In the genomic region with DNA sequence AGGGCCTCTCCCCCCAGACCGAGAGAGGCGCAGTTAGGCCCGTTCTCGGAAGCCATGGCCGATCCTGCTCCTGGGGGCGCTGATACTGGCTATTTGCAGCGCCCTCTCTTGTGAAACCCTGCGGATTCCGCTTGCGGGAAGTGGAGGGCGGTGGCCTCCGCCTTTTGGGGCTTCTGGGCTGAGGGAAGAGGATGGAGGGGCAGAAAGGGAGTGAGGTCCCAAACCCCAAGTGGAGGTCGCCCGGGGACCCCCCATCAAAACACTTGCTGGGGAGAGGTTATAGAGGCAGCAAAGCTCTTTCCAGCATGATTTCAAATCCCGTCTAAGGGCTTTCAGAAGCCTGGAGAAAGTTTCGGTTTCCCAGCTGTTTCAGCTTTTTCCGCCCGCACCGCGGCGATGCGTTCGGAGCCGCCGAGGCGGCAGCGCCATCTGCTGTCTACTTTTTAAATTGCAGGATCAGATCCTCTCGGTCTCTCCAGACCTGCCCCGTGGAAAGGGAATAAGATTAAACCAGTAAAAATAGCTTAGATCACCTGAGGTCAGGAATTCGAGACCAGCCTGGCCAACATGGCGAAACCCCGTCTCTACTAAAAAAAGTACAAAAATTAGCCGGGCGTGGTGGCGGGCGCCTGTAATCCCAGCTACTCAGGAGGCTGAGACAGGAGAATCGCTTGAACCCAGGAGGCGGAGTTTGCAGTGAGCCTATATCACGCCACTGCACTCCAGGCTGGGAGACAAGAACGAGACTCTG, we compare ENCODE assay signal across 1 cellular context.
TF ChIP-seq lines count a peak whose summit lies in the region.

No MANE protein-coding gene starts in this region.

TF ChIP-seq in HepG2, 621 proteins besides CTCF, POLR2A, EP300 and RAD21 (continued from another document and continues in another):
- TF ChIP-seq, protein P1, sequence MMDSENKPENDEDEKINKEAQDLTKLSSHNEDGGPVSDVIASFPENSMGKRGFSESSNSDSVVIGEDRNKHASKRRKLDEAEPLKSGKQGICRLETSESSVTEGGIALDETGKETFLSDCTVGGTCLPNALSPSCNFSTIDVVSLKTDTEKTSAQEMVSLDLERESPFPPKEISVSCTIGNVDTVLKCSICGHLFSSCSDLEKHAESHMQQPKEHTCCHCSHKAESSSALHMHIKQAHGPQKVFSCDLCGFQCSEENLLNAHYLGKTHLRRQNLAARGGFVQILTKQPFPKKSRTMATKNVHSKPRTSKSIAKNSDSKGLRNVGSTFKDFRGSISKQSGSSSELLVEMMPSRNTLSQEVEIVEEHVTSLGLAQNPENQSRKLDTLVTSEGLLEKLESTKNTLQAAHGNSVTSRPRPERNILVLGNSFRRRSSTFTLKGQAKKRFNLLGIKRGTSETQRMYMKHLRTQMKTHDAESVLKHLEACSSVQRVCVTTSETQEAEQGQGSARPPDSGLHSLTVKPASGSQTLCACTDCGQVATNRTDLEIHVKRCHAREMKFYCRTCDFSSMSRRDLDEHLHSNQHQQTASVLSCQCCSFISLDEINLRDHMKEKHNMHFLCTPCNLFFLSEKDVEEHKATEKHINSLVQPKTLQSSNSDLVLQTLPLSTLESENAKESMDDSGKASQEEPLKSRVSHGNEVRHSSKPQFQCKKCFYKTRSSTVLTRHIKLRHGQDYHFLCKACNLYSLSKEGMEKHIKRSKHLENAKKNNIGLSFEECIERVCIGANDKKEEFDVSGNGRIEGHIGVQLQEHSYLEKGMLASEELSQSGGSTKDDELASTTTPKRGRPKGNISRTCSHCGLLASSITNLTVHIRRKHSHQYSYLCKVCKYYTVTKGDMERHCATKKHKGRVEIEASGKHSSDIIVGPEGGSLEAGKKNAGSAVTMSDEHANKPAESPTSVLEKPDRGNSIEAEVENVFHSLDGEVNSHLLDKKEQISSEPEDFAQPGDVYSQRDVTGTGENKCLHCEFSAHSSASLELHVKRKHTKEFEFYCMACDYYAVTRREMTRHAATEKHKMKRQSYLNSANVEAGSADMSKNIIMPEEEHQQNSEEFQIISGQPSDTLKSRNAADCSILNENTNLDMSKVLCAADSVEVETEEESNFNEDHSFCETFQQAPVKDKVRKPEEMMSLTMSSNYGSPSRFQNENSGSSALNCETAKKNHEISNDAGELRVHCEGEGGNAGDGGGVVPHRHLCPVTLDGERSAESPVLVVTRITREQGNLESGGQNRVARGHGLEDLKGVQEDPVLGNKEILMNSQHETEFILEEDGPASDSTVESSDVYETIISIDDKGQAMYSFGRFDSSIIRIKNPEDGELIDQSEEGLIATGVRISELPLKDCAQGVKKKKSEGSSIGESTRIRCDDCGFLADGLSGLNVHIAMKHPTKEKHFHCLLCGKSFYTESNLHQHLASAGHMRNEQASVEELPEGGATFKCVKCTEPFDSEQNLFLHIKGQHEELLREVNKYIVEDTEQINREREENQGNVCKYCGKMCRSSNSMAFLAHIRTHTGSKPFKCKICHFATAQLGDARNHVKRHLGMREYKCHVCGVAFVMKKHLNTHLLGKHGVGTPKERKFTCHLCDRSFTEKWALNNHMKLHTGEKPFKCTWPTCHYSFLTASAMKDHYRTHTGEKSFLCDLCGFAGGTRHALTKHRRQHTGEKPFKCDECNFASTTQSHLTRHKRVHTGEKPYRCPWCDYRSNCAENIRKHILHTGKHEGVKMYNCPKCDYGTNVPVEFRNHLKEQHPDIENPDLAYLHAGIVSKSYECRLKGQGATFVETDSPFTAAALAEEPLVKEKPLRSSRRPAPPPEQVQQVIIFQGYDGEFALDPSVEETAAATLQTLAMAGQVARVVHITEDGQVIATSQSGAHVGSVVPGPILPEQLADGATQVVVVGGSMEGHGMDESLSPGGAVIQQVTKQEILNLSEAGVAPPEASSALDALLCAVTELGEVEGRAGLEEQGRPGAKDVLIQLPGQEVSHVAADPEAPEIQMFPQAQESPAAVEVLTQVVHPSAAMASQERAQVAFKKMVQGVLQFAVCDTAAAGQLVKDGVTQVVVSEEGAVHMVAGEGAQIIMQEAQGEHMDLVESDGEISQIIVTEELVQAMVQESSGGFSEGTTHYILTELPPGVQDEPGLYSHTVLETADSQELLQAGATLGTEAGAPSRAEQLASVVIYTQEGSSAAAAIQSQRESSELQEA (CRISPR knock-in tag; IDR thresholded peaks at IDR 0.05; ENCODE audit: not compliant biosample characterization), result peak; percentile 57
- TF ChIP-seq ATF7-NPFF (CRISPR knock-in tag; IDR thresholded peaks at IDR 0.05; ENCODE audit: low read depth) (no peak), CREM (IDR thresholded peaks at IDR 0.05) (no peak), CREM (CRISPR knock-in tag; IDR thresholded peaks at IDR 0.05) (no peak), ZMYM2 (CRISPR knock-in tag; IDR thresholded peaks at IDR 0.05) (peak; percentile 15; the same call in 1 of the 2 replicates), ZNF790 (CRISPR knock-in tag; IDR thresholded peaks at IDR 0.05; ENCODE audit: borderline replicate concordance) (no peak), ZNF839 (CRISPR knock-in tag; IDR thresholded peaks at IDR 0.05; ENCODE audit: borderline replicate concordance) (0 out of 2 replicates have a peak, but pooled peaks have one; percentile 66), SP4 (CRISPR knock-in tag; IDR thresholded peaks at IDR 0.05) (0 out of 2 replicates have a peak, but pooled peaks have one; percentile 45), SP140L (CRISPR knock-in tag; IDR thresholded peaks at IDR 0.05; ENCODE audit: borderline replicate concordance) (0 out of 2 replicates have a peak, but pooled peaks have one; percentile 34), BRCA1 (CRISPR knock-in tag; IDR thresholded peaks at IDR 0.05) (0 out of 2 replicates have a peak, but pooled peaks have one; percentile 20), ZNF501 (CRISPR knock-in tag; IDR thresholded peaks at IDR 0.05) (peak; percentile 82; the same call in 1 of the 2 replicates), ZNF337 (CRISPR knock-in tag; IDR thresholded peaks at IDR 0.05; ENCODE audit: borderline replicate concordance, low read depth) (0 out of 2 replicates have a peak, but pooled peaks have one; percentile 85), FOSL2 (CRISPR knock-in tag; IDR thresholded peaks at IDR 0.05) (0 out of 2 replicates have a peak, but pooled peaks have one; percentile 16), STAG1 (CRISPR knock-in tag; IDR thresholded peaks at IDR 0.05) (peak; percentile 97), ZBTB7B (CRISPR knock-in tag; IDR thresholded peaks at IDR 0.05) (peak; percentile 25; the same call in 1 of the 2 replicates), NFIB (CRISPR knock-in tag; IDR thresholded peaks at IDR 0.05; ENCODE audit: borderline replicate concordance) (no peak), ZNF343 (CRISPR knock-in tag; IDR thresholded peaks at IDR 0.05) (0 out of 2 replicates have a peak, but pooled peaks have one; percentile 35), LCORL (IDR thresholded peaks at IDR 0.05) (no peak), LCORL (CRISPR knock-in tag; IDR thresholded peaks at IDR 0.05) (peak; percentile 50; the same call in 1 of the 2 replicates), ZZZ3 (CRISPR knock-in tag; IDR thresholded peaks at IDR 0.05; ENCODE audit: borderline replicate concordance) (no peak), ZMYM3 (CRISPR knock-in tag; IDR thresholded peaks at IDR 0.05) (peak; percentile 77; the same call in 1 of the 2 replicates), KAT8 (CRISPR knock-in tag; IDR thresholded peaks at IDR 0.05) (0 out of 2 replicates have a peak, but pooled peaks have one; percentile 25), ZNF713 (CRISPR knock-in tag; IDR thresholded peaks at IDR 0.05) (no peak)
- TF ChIP-seq, protein P2, sequence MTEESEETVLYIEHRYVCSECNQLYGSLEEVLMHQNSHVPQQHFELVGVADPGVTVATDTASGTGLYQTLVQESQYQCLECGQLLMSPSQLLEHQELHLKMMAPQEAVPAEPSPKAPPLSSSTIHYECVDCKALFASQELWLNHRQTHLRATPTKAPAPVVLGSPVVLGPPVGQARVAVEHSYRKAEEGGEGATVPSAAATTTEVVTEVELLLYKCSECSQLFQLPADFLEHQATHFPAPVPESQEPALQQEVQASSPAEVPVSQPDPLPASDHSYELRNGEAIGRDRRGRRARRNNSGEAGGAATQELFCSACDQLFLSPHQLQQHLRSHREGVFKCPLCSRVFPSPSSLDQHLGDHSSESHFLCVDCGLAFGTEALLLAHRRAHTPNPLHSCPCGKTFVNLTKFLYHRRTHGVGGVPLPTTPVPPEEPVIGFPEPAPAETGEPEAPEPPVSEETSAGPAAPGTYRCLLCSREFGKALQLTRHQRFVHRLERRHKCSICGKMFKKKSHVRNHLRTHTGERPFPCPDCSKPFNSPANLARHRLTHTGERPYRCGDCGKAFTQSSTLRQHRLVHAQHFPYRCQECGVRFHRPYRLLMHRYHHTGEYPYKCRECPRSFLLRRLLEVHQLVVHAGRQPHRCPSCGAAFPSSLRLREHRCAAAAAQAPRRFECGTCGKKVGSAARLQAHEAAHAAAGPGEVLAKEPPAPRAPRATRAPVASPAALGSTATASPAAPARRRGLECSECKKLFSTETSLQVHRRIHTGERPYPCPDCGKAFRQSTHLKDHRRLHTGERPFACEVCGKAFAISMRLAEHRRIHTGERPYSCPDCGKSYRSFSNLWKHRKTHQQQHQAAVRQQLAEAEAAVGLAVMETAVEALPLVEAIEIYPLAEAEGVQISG (CRISPR knock-in tag; IDR thresholded peaks at IDR 0.05), result 0 out of 2 replicates have a peak, but pooled peaks have one; percentile 14
- TF ChIP-seq, protein P3, sequence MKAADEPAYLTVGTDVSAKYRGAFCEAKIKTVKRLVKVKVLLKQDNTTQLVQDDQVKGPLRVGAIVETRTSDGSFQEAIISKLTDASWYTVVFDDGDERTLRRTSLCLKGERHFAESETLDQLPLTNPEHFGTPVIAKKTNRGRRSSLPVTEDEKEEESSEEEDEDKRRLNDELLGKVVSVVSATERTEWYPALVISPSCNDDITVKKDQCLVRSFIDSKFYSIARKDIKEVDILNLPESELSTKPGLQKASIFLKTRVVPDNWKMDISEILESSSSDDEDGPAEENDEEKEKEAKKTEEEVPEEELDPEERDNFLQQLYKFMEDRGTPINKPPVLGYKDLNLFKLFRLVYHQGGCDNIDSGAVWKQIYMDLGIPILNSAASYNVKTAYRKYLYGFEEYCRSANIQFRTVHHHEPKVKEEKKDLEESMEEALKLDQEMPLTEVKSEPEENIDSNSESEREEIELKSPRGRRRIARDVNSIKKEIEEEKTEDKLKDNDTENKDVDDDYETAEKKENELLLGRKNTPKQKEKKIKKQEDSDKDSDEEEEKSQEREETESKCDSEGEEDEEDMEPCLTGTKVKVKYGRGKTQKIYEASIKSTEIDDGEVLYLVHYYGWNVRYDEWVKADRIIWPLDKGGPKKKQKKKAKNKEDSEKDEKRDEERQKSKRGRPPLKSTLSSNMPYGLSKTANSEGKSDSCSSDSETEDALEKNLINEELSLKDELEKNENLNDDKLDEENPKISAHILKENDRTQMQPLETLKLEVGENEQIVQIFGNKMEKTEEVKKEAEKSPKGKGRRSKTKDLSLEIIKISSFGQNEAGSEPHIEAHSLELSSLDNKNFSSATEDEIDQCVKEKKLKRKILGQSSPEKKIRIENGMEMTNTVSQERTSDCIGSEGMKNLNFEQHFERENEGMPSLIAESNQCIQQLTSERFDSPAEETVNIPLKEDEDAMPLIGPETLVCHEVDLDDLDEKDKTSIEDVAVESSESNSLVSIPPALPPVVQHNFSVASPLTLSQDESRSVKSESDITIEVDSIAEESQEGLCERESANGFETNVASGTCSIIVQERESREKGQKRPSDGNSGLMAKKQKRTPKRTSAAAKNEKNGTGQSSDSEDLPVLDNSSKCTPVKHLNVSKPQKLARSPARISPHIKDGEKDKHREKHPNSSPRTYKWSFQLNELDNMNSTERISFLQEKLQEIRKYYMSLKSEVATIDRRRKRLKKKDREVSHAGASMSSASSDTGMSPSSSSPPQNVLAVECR (CRISPR knock-in tag; IDR thresholded peaks at IDR 0.05; ENCODE audit: borderline replicate concordance), result peak; percentile 25; the same call in 1 of the 2 replicates
- TF ChIP-seq, protein P4, sequence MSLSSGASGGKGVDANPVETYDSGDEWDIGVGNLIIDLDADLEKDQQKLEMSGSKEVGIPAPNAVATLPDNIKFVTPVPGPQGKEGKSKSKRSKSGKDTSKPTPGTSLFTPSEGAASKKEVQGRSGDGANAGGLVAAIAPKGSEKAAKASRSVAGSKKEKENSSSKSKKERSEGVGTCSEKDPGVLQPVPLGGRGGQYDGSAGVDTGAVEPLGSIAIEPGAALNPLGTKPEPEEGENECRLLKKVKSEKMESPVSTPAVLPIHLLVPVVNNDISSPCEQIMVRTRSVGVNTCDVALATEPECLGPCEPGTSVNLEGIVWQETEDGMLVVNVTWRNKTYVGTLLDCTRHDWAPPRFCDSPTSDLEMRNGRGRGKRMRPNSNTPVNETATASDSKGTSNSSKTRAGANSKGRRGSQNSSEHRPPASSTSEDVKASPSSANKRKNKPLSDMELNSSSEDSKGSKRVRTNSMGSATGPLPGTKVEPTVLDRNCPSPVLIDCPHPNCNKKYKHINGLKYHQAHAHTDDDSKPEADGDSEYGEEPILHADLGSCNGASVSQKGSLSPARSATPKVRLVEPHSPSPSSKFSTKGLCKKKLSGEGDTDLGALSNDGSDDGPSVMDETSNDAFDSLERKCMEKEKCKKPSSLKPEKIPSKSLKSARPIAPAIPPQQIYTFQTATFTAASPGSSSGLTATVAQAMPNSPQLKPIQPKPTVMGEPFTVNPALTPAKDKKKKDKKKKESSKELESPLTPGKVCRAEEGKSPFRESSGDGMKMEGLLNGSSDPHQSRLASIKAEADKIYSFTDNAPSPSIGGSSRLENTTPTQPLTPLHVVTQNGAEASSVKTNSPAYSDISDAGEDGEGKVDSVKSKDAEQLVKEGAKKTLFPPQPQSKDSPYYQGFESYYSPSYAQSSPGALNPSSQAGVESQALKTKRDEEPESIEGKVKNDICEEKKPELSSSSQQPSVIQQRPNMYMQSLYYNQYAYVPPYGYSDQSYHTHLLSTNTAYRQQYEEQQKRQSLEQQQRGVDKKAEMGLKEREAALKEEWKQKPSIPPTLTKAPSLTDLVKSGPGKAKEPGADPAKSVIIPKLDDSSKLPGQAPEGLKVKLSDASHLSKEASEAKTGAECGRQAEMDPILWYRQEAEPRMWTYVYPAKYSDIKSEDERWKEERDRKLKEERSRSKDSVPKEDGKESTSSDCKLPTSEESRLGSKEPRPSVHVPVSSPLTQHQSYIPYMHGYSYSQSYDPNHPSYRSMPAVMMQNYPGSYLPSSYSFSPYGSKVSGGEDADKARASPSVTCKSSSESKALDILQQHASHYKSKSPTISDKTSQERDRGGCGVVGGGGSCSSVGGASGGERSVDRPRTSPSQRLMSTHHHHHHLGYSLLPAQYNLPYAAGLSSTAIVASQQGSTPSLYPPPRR (CRISPR knock-in tag; IDR thresholded peaks at IDR 0.05; ENCODE audit: borderline replicate concordance), result no peak
- TF ChIP-seq, protein P5, sequence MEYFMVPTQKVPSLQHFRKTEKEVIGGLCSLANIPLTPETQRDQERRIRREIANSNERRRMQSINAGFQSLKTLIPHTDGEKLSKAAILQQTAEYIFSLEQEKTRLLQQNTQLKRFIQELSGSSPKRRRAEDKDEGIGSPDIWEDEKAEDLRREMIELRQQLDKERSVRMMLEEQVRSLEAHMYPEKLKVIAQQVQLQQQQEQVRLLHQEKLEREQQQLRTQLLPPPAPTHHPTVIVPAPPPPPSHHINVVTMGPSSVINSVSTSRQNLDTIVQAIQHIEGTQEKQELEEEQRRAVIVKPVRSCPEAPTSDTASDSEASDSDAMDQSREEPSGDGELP (IDR thresholded peaks at IDR 0.05; ENCODE audit: borderline replicate concordance, low read depth), result peak; percentile 90
- TF ChIP-seq, protein P6, sequence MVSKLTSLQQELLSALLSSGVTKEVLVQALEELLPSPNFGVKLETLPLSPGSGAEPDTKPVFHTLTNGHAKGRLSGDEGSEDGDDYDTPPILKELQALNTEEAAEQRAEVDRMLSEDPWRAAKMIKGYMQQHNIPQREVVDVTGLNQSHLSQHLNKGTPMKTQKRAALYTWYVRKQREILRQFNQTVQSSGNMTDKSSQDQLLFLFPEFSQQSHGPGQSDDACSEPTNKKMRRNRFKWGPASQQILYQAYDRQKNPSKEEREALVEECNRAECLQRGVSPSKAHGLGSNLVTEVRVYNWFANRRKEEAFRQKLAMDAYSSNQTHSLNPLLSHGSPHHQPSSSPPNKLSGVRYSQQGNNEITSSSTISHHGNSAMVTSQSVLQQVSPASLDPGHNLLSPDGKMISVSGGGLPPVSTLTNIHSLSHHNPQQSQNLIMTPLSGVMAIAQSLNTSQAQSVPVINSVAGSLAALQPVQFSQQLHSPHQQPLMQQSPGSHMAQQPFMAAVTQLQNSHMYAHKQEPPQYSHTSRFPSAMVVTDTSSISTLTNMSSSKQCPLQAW (CRISPR knock-in tag; IDR thresholded peaks at IDR 0.05), result 0 out of 2 replicates have a peak, but pooled peaks have one; percentile 19
